In the genomic region with DNA sequence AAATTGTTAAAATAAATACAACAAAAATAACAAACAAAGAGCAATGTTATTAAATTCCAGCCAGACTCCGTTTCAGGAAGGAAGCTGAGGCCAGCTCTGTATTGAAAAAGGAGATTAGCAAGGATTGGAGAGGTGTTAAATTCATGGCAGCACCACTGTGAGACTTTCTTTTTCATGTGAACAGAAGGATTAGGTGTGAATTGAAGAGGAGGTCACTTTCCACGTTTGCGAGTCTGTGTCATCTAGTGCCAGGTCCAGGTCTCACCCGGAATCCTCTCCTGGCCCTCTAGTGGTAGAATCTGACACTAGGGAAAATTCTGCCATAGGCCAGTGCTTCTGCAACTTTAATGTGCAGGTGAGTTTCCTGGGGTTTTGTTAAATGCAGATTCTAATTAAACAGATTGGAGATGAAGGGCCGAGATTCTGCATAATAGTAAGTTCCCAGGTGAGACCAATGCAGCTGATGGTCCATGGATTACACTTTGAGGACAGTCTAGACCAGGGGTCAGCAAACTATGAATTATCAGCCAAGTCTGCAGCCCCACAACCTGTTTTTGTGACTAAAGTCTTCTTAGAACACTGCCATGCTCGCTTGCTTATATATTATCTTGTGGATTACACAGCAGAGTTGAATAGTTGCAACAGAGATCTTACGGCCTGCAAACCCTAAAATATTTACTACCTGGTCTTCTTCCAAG, we compare ENCODE assay signal across 9 cellular contexts. TPM values are rescaled to one million over a fixed set of nuclear protein-coding genes. Genes with fewer than 3 reads are reported as not detected.
A peak's percentile ranks its signal among the peaks of the same experiment; 100 is the strongest.
DNase-seq lines count a peak whose midpoint lies in the region; ATAC-seq and TF ChIP-seq lines count a peak whose summit lies in the region.
"Had no signal": no experiment of that assay in that cellular context is flagged by ENCODE, and none has a peak within 500 bp of the region (broad histone marks: within the 10 kb centered on the region; RNA-seq: fewer than 3 reads in every experiment).

No MANE protein-coding gene starts in this region.

- peak; percentile 10 for DNase-seq in activated naive CD8-positive, alpha-beta T cell treated with anti-CD3 and anti-CD28 coated beads, Interleukin-2, amount 50 U/mL, for 24 hours
- DNase-seq in activated naive CD8-positive, alpha-beta T cell treated with anti-CD3 and anti-CD28 coated beads for 36 hours = no peak
- DNase-seq in adipocyte (ENCODE audit: low read depth) (peak; percentile 69), hepatic stellate cell (ENCODE audit: low spot score) (peak; percentile 72), T-helper 9 cell (no peak)
- DNase-seq in stimulated activated naive CD8-positive, alpha-beta T cell treated with anti-CD3 and anti-CD28 coated beads, Interleukin-15, Interleukin-2, amounts not matched to agents 100 U/mL and 50 U/mL, for 24 hours = peak; percentile 10

- H3K4me2 ChIP-seq in KMS-11 = no peak overlapping the region

- peak; percentile 63 for TF ChIP-seq CTCF in KMS-11 (conservative IDR thresholded peaks at IDR 0.05; ENCODE audit: low read depth, low read length)

- H2AFZ ChIP-seq in KMS-11 (ENCODE audit: low read depth) = no peak overlapping the region

- no peaks in the 10 kb centered on the region for H3K4me1 Mint-ChIP-seq in activated naive CD8-positive, alpha-beta T cell treated with anti-CD3 and anti-CD28 coated beads, Interleukin-2, amount 50 U/mL, for 24 hours
- H3K4me1 Mint-ChIP-seq in activated naive CD8-positive, alpha-beta T cell treated with anti-CD3 and anti-CD28 coated beads for 36 hours = peaks cover 8% of the 10 kb centered on the region

- no peak overlapping the region for H3K27ac ChIP-seq in KMS-11

- no peak overlapping the region for H3K4me3 Mint-ChIP-seq in activated naive CD8-positive, alpha-beta T cell treated with anti-CD3 and anti-CD28 coated beads, Interleukin-2, amount 50 U/mL, for 24 hours
- no peak overlapping the region for H3K4me3 Mint-ChIP-seq in activated naive CD8-positive, alpha-beta T cell treated with anti-CD3 and anti-CD28 coated beads for 36 hours
- H3K4me3 Mint-ChIP-seq: activated naive CD8-positive, alpha-beta T cell had no signal

- no peak overlapping the region for H3K27ac Mint-ChIP-seq in activated naive CD8-positive, alpha-beta T cell treated with anti-CD3 and anti-CD28 coated beads, Interleukin-2, amount 50 U/mL, for 24 hours
- H3K27ac Mint-ChIP-seq in activated naive CD8-positive, alpha-beta T cell treated with anti-CD3 and anti-CD28 coated beads for 36 hours = no peak overlapping the region
- H3K27ac Mint-ChIP-seq: activated naive CD8-positive, alpha-beta T cell had no signal

- H3K36me3 ChIP-seq in KMS-11 (ENCODE audit: insufficient read depth) = no peaks in the 10 kb centered on the region
- H3K36me3 ChIP-seq in adipocyte (ENCODE audit: control insufficient read depth, insufficient read depth, low read length, severe bottlenecking) = no peaks in the 10 kb centered on the region

- H3K4me3 ChIP-seq in KMS-11 (IDR thresholded peaks at IDR 0.05; ENCODE audit: insufficient read depth, low read depth, low read length) (no peak overlapping the region), adipocyte (ENCODE audit: low read length) (peak overlapping the region; percentile 6)

- H3K9me3 Mint-ChIP-seq in activated naive CD8-positive, alpha-beta T cell treated with anti-CD3 and anti-CD28 coated beads, Interleukin-2, amount 50 U/mL, for 24 hours = no peaks in the 10 kb centered on the region
- H3K9me3 Mint-ChIP-seq in activated naive CD8-positive, alpha-beta T cell treated with anti-CD3 and anti-CD28 coated beads for 36 hours = no peaks in the 10 kb centered on the region

- no peaks in the 10 kb centered on the region for H3K79me2 ChIP-seq in KMS-11 (ENCODE audit: insufficient read depth, low read depth)

- peaks cover 6% of the 10 kb centered on the region for H3K9me3 ChIP-seq in adipocyte (ENCODE audit: control insufficient read depth, low read length)

- peaks cover 16% of the 10 kb centered on the region for H3K27me3 Mint-ChIP-seq in activated naive CD8-positive, alpha-beta T cell treated with anti-CD3 and anti-CD28 coated beads, Interleukin-2, amount 50 U/mL, for 24 hours
- peaks cover 27% of the 10 kb centered on the region for H3K27me3 Mint-ChIP-seq in activated naive CD8-positive, alpha-beta T cell treated with anti-CD3 and anti-CD28 coated beads for 36 hours

- H3K4me1 ChIP-seq in KMS-11 (ENCODE audit: low read depth, poor library complexity, severe bottlenecking) (no peaks in the 10 kb centered on the region), adipocyte (ENCODE audit: control insufficient read depth, insufficient read depth, low read length) (peaks cover 14% of the 10 kb centered on the region)

- no peaks in the 10 kb centered on the region for H4K20me1 ChIP-seq in KMS-11 (ENCODE audit: insufficient read depth)

- no peaks in the 10 kb centered on the region for H3K36me3 Mint-ChIP-seq in activated naive CD8-positive, alpha-beta T cell treated with anti-CD3 and anti-CD28 coated beads, Interleukin-2, amount 50 U/mL, for 24 hours (ENCODE audit: low read depth)
- H3K36me3 Mint-ChIP-seq in activated naive CD8-positive, alpha-beta T cell treated with anti-CD3 and anti-CD28 coated beads for 36 hours = no peaks in the 10 kb centered on the region
- H3K36me3 Mint-ChIP-seq: activated naive CD8-positive, alpha-beta T cell had no signal

- no peak for ATAC-seq in activated naive CD8-positive, alpha-beta T cell treated with anti-CD3 and anti-CD28 coated beads, Interleukin-2, amount 50 U/mL, for 24 hours
- no peak for ATAC-seq in stimulated activated naive CD8-positive, alpha-beta T cell treated with anti-CD3 and anti-CD28 coated beads, Interleukin-15, Interleukin-2, amounts not matched to agents 100 U/mL and 50 U/mL, for 24 hours
- ATAC-seq in HG03280 (IDR thresholded peaks at IDR 0.05; ENCODE audit: unreplicated experiment) = no peak

- H3K27me3 ChIP-seq in KMS-11 (ENCODE audit: insufficient read depth, low read depth) = no peaks in the 10 kb centered on the region
- peaks cover 40% of the 10 kb centered on the region for H3K27me3 ChIP-seq in adipocyte (replicated peaks; ENCODE audit: control insufficient read depth, insufficient read depth, low read length)

- H3K9ac ChIP-seq in KMS-11 (no peak overlapping the region), adipocyte (ENCODE audit: low read length) (no peak overlapping the region)

RNA-seq across cellular contexts. Expression of a gene that starts 9.2 kb away (rescaled TPM):
- total RNA-seq in activated naive CD8-positive, alpha-beta T cell treated with anti-CD3 and anti-CD28 coated beads for 36 hours = not detected

Comparison
In these comparisons a context has a peak if more than half of its experiments do, and no peak if none do; other contexts are left out.
1. DNase-seq: peak in activated naive CD8-positive, alpha-beta T cell treated with anti-CD3 and anti-CD28 coated beads, Interleukin-2, amount 50 U/mL, for 24 hours (single experiment), adipocyte (single experiment), hepatic stellate cell (single experiment) and stimulated activated naive CD8-positive, alpha-beta T cell treated with anti-CD3 and anti-CD28 coated beads, Interleukin-15, Interleukin-2, amounts not matched to agents 100 U/mL and 50 U/mL, for 24 hours (single experiment); none in activated naive CD8-positive, alpha-beta T cell treated with anti-CD3 and anti-CD28 coated beads for 36 hours (single experiment) and T-helper 9 cell (single experiment).